Comparison of ENCODE assay signal across 8 cellular contexts in genomic region chr11:10366568-10367331, GRCh38.
A peak's percentile ranks its signal among the peaks of the same experiment; 100 is the strongest.
DNase-seq lines count a peak whose midpoint lies in the region; ATAC-seq and TF ChIP-seq lines count a peak whose summit lies in the region.

No MANE protein-coding gene starts in this region.

- H3K27me3 ChIP-seq in CD4-positive, CD25-positive, alpha-beta regulatory T cell (ENCODE audit: control insufficient read depth, insufficient read depth, low read length): no peaks in the 10 kb centered on the region
- H3K27me3 ChIP-seq in OCI-LY1 (ENCODE audit: insufficient read depth, low read length): no peaks in the 10 kb centered on the region
- no peaks in the 10 kb centered on the region for H3K27me3 ChIP-seq in esophagus squamous epithelium
- no peaks in the 10 kb centered on the region for H3K27me3 ChIP-seq in subcutaneous abdominal adipose tissue (ENCODE audit: control insufficient read depth in 5 of 5, insufficient read depth in 4 of 5, low read length in 5 of 5)

- TF ChIP-seq POLR2A in esophagus squamous epithelium (IDR thresholded peaks at IDR 0.05): no peak

- H3K4me1 Mint-ChIP-seq in CD4-positive, CD25-positive, alpha-beta regulatory T cell: peaks cover 0 to 10% (median 6%) of the 10 kb centered on the region in 4 donors
- H3K4me1 Mint-ChIP-seq in nephron progenitor cell: peaks cover 9% of the 10 kb centered on the region

- DNase-seq in CD4-positive, CD25-positive, alpha-beta regulatory T cell: peak; percentile 9 to 72 (median 35)
- DNase-seq in HT1080 (ENCODE audit: low read depth): peak; percentile 87
- DNase-seq in activated T-cell treated with anti-CD3 and anti-CD28 coated beads for 1 hour (ENCODE audit: low read depth): peak; percentile 30
- DNase-seq in esophagus squamous epithelium (lab: John Stamatoyannopoulos, UW): peak; percentile 24
- DNase-seq in nephron progenitor cell: peak; percentile 65

- H3F3A ChIP-seq in OCI-LY1 (ENCODE audit: insufficient read depth, low read length): 0 out of 2 replicates have a peak, but pooled peaks cover 3% of the 10 kb centered on the region

- no peak overlapping the region for H3K9ac ChIP-seq in OCI-LY1 (ENCODE audit: low read length)
- peak overlapping the region in 2 of 5 donors; percentile 3 to 8 for H3K9ac ChIP-seq in subcutaneous abdominal adipose tissue (ENCODE audit: low read length in 5 of 5)

- H2AFZ ChIP-seq in OCI-LY1 (ENCODE audit: low read length): no peak overlapping the region

- TF ChIP-seq CTCF in OCI-LY1 (IDR thresholded peaks at IDR 0.05; ENCODE audit: low read length) (peak; percentile 97), esophagus squamous epithelium (IDR thresholded peaks at IDR 0.05) (peak; percentile 52 to 79 (median 74)), nephron progenitor cell (IDR thresholded peaks at IDR 0.05) (peak; percentile 59)

- H3K4me3 Mint-ChIP-seq in CD4-positive, CD25-positive, alpha-beta regulatory T cell: no peak overlapping the region
- H3K4me3 Mint-ChIP-seq in nephron progenitor cell: no peak overlapping the region

- no peak overlapping the region for H3K4me3 ChIP-seq in CD4-positive, CD25-positive, alpha-beta regulatory T cell (ENCODE audit: low read depth, low read length)
- H3K4me3 ChIP-seq in OCI-LY1 (ENCODE audit: low read depth, low read length, poor library complexity, severe bottlenecking) (no peak overlapping the region), esophagus squamous epithelium (peak overlapping the region in 1 of 4 donors; percentile 26), subcutaneous abdominal adipose tissue (ENCODE audit: low read depth in 1 of 5, low read length in 5 of 5) (peak overlapping the region in 2 of 5 donors; percentile 19 to 22)

- peak; percentile 60 to 66 for ATAC-seq in CD4-positive, CD25-positive, alpha-beta regulatory T cell (ENCODE audit: low read depth in 2 of 2)
- peak; percentile 94 for ATAC-seq in GM19455 (IDR thresholded peaks at IDR 0.05; ENCODE audit: unreplicated experiment)

- no peaks in the 10 kb centered on the region for H3K79me2 ChIP-seq in OCI-LY1 (ENCODE audit: insufficient read depth, low read length)

- H3K4me1 ChIP-seq in CD4-positive, CD25-positive, alpha-beta regulatory T cell (ENCODE audit: control insufficient read depth, insufficient read depth, low read length, poor library complexity, severe bottlenecking): no peaks in the 10 kb centered on the region
- peaks cover 8% of the 10 kb centered on the region for H3K4me1 ChIP-seq in OCI-LY1 (ENCODE audit: insufficient read depth, low read length, severe bottlenecking)
- peaks cover 3 to 11% (median 7%) of the 10 kb centered on the region in 3 donors for H3K4me1 ChIP-seq in esophagus squamous epithelium
- peaks cover 6 to 37% (median 28%) of the 10 kb centered on the region in 5 donors for H3K4me1 ChIP-seq in subcutaneous abdominal adipose tissue (ENCODE audit: control insufficient read depth in 5 of 5, insufficient read depth in 5 of 5, low read length in 5 of 5)

- no peaks in the 10 kb centered on the region for H3K36me3 Mint-ChIP-seq in CD4-positive, CD25-positive, alpha-beta regulatory T cell
- no peaks in the 10 kb centered on the region for H3K36me3 Mint-ChIP-seq in nephron progenitor cell (ENCODE audit: low read depth)

- peaks cover 12% of the 10 kb centered on the region for H3K27me3 Mint-ChIP-seq in CD4-positive, CD25-positive, alpha-beta regulatory T cell
- H3K27me3 Mint-ChIP-seq in nephron progenitor cell (ENCODE audit: low read depth, poor library complexity): peaks cover 15% of the 10 kb centered on the region

- peak overlapping the region in 1 of 3 donors; percentile 69 for H3K27ac Mint-ChIP-seq in CD4-positive, CD25-positive, alpha-beta regulatory T cell
- H3K27ac Mint-ChIP-seq in nephron progenitor cell: peak overlapping the region; percentile 23

- H4K20me1 ChIP-seq in OCI-LY1 (ENCODE audit: insufficient read depth, low read length): no peaks in the 10 kb centered on the region

- peak overlapping the region; percentile 17; the same call in 1 of the 2 replicates for H3K4me2 ChIP-seq in OCI-LY1 (ENCODE audit: low read length)

- no peaks in the 10 kb centered on the region for H3K9me2 ChIP-seq in OCI-LY1 (ENCODE audit: low read depth, low read length)

- no peaks in the 10 kb centered on the region for H3K9me3 ChIP-seq in CD4-positive, CD25-positive, alpha-beta regulatory T cell (ENCODE audit: control insufficient read depth in 2 of 2, low read length in 2 of 2)
- H3K9me3 ChIP-seq in OCI-LY1 (ENCODE audit: low read length): no peaks in the 10 kb centered on the region; the same call in 1 of the 2 replicates
- H3K9me3 ChIP-seq in esophagus squamous epithelium: no peaks in the 10 kb centered on the region
- H3K9me3 ChIP-seq in subcutaneous abdominal adipose tissue (ENCODE audit: control insufficient read depth in 5 of 5, low read length in 5 of 5): no peaks in the 10 kb centered on the region

- H3K36me3 ChIP-seq in CD4-positive, CD25-positive, alpha-beta regulatory T cell (ENCODE audit: control insufficient read depth, insufficient read depth, low read length): no peaks in the 10 kb centered on the region
- H3K36me3 ChIP-seq in OCI-LY1 (ENCODE audit: insufficient read depth, low read length): no peaks in the 10 kb centered on the region
- H3K36me3 ChIP-seq in esophagus squamous epithelium: no peaks in the 10 kb centered on the region
- H3K36me3 ChIP-seq in subcutaneous abdominal adipose tissue (ENCODE audit: control insufficient read depth in 5 of 5, insufficient read depth in 5 of 5, low read length in 5 of 5): no peaks in the 10 kb centered on the region

- H3K9me3 Mint-ChIP-seq in CD4-positive, CD25-positive, alpha-beta regulatory T cell: peaks cover 0 to 5% (median 0%) of the 10 kb centered on the region in 7 donors
- no peaks in the 10 kb centered on the region for H3K9me3 Mint-ChIP-seq in nephron progenitor cell

- whole genome bisulfite sequencing in esophagus squamous epithelium, 2 donors: 26 to 54% methylated on average over 5 to 8 of the region's 8 CpGs

- no peak overlapping the region for H3K27ac ChIP-seq in CD4-positive, CD25-positive, alpha-beta regulatory T cell (ENCODE audit: insufficient read depth, low read length, poor library complexity, severe bottlenecking)
- H3K27ac ChIP-seq in OCI-LY1 (ENCODE audit: low read depth, low read length, poor library complexity, severe bottlenecking) (no peak overlapping the region), esophagus squamous epithelium (peak overlapping the region in 2 of 4 donors; percentile 44 to 69), subcutaneous abdominal adipose tissue (ENCODE audit: low read depth, low read length) (peak overlapping the region; percentile 89)

- intact Hi-C loops in esophagus squamous epithelium (cut with DNase I): no loop called here

Comparison
In these comparisons a context has a peak if more than half of its experiments do, and no peak if none do; other contexts are left out.
1. DNase-seq: peak in every context shown above with its lines; median percentile 87 in HT1080; 65 in nephron progenitor cell; 35 in CD4-positive, CD25-positive, alpha-beta regulatory T cell; 30 in activated T-cell treated with anti-CD3 and anti-CD28 coated beads for 1 hour; 24 in esophagus squamous epithelium.